Comparison of ENCODE assay signal across 8 cellular contexts in the genomic region with DNA sequence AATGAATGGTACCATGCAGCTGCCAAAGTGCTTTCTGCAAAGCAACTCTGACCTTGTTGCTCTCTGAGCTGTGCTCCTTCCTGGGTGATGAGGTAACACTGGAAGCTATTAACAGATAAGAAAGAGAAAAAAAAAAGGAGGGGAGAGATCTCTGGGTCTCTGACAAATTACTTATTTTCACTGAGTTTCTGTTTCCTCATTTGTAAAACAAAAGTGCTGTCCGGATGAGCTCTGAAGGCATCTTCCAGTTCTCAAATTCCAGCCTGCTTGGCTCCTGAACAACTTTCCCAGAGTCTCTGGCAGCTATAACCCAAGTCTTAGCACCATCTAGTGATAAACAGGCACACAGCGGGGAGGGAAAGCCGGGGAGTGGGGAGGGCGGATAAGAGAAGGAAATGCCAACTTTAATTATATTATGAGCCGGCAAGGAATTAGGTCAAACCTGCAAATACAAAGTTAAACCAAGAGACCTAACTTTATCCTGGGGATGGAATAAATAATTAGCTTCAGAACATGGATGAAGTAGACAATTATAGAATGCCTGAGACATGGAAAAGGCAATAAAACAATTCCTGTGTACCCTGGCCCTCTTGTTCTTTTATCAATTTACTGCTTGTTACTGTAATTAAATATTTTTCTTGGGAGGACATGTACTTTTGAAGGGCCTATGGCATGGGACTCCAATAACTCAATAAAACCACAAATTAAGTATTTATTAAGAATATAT.
DNase-seq lines count a peak whose midpoint lies in the region; ATAC-seq, FAIRE-seq and TF ChIP-seq lines count a peak whose summit lies in the region.

No MANE protein-coding gene starts in this region.

- no peaks in the 10 kb centered on the region for H3K27me3 ChIP-seq in H7 (ENCODE audit: control insufficient read depth, insufficient read depth, low read length)

- TF ChIP-seq CTCF in epithelial cell of esophagus (IDR thresholded peaks at IDR 0.05; ENCODE audit: insufficient read depth, low read depth, low read length, missing control alignments) = peak; percentile 81

- H3K36me3 ChIP-seq in H7 (replicated peaks; ENCODE audit: control insufficient read depth, insufficient read depth, low read length) = no peaks in the 10 kb centered on the region

- no peak overlapping the region for H3K4me3 ChIP-seq in H7 (ENCODE audit: insufficient read depth, low read depth, low read length)
- H3K4me3 ChIP-seq in epithelial cell of esophagus (ENCODE audit: low read length) = no peak overlapping the region

- no peak for FAIRE-seq in GM12891 (lab: Jason Lieb, UNC)

- no peak for TF ChIP-seq POLR2A in GM12891 (IDR thresholded peaks at IDR 0.05; ENCODE audit: low read depth, low read length)

- ATAC-seq in HG03571 (IDR thresholded peaks at IDR 0.05; ENCODE audit: unreplicated experiment) = no peak

- DNase-seq in AG08395 (ENCODE audit: low spot score) (peak; percentile 86), H7 (peak; percentile 62), RPMI8226 (peak; percentile 77), epithelial cell of esophagus (ENCODE audit: low read depth) (peak; percentile 74), midbrain (lab: John Stamatoyannopoulos, UW) (peak; percentile 82), activated T-cell treated with anti-CD3 and anti-CD28 coated beads for 4 hours (no peak), GM12891 (ENCODE audit: insufficient read length, low spot score) (no peak)

TF ChIP-seq in GM12891, 5 proteins besides CTCF, POLR2A, EP300 and RAD21:
- TF ChIP-seq PAX5 (IDR thresholded peaks at IDR 0.05; ENCODE audit: insufficient read depth, low read length, severe bottlenecking) = no peak
- no peak for TF ChIP-seq TAF1 (IDR thresholded peaks at IDR 0.05; ENCODE audit: low read depth, low read length)
- TF ChIP-seq POLR2AphosphoS5 (IDR thresholded peaks at IDR 0.05; ENCODE audit: low read depth, low read length) = no peak
- TF ChIP-seq SPI1 (IDR thresholded peaks at IDR 0.05; ENCODE audit: low read depth, low read length) = no peak
- TF ChIP-seq POU2F2 (IDR thresholded peaks at IDR 0.05; ENCODE audit: low read depth, low read length) = no peak

Comparison
In these comparisons a context has a peak if more than half of its experiments do, and no peak if none do; other contexts are left out.
1. DNase-seq: peak in AG08395 (single experiment), H7 (single experiment), RPMI8226 (single experiment), epithelial cell of esophagus (single experiment) and midbrain (single experiment); none in activated T-cell treated with anti-CD3 and anti-CD28 coated beads for 4 hours (single experiment) and GM12891 (single experiment).